33 cellular contexts compared by ENCODE assay signal in genomic region chr18:27144672-27145071, GRCh38. TPM values are rescaled to one million over a fixed set of nuclear protein-coding genes. Genes with fewer than 3 reads are reported as not detected.
"Had no signal": no experiment of that assay in that cellular context is flagged by ENCODE, and none has a peak within 500 bp of the region (broad histone marks: within the 10 kb centered on the region; RNA-seq: fewer than 3 reads in every experiment).

No MANE protein-coding gene starts in this region.

- H3K27ac ChIP-seq: colonic mucosa, gastrocnemius medialis, left lung, sigmoid colon, vagina, WERI-Rb-1 had no signal

- H3K9me3 ChIP-seq: colonic mucosa, gastrocnemius medialis, sigmoid colon, vagina had no signal

- H3K9me3 Mint-ChIP-seq: type B pancreatic cell had no signal

- H3K4me1 Mint-ChIP-seq: activated T-helper 17 cell treated with anti-CD3 and anti-CD28 coated beads, Interleukin-2, amount 50 U/mL, for 72 hours; immature natural killer cell; stimulated activated effector memory CD8-positive, alpha-beta T cell treated with anti-CD3 and anti-CD28 coated beads, Interleukin-12 subunit alpha, Interleukin-12 subunit beta, amount 100 ng/mL, for 72 hours had no signal

- H3K27me3 Mint-ChIP-seq: activated CD8-positive, alpha-beta T cell treated with anti-CD3 and anti-CD28 coated beads for 36 hours; activated naive CD8-positive, alpha-beta T cell; activated T-helper 17 cell treated with anti-CD3 and anti-CD28 coated beads, Interleukin-2, amount 50 U/mL, for 72 hours; natural killer cell treated with Interleukin-12 subunit alpha and Interleukin-12 subunit beta and Interleukin-15 and Interleukin-18, amount 100 ng/mL, for 72 hours; stimulated activated naive CD8-positive, alpha-beta T cell treated with anti-CD3 and anti-CD28 coated beads, Interleukin-15, Interleukin-2, amounts not matched to agents 100 ng/mL and 50 ng/mL, for 24 hours; type B pancreatic cell had no signal

- H3K27me3 ChIP-seq: colonic mucosa, gastrocnemius medialis, left lung, sigmoid colon, vagina had no signal

- H3K4me1 ChIP-seq: colonic mucosa, gastrocnemius medialis, left lung, vagina had no signal

- ATAC-seq: activated CD4-positive, CD25-positive, alpha-beta regulatory T cell treated with anti-CD3 and anti-CD28 coated beads, Interleukin-2, amount 50 U/mL, for 24 hours; activated CD8-positive, alpha-beta T cell treated with anti-CD3 and anti-CD28 coated beads for 36 hours; activated T-cell treated with anti-CD3 and anti-CD28 coated beads, Interleukin-2, amount 50 U/mL, for 4 hours; activated T-helper 17 cell treated with anti-CD3 and anti-CD28 coated beads, Interleukin-2, amount 50 U/mL, for 72 hours; gastrocnemius medialis; left lung; mucosa of descending colon; natural killer cell treated with Interleukin-12 subunit alpha and Interleukin-12 subunit beta and Interleukin-15 and Interleukin-18, amount 100 ng/mL, for 72 hours; stimulated activated effector memory CD8-positive, alpha-beta T cell treated with anti-CD3 and anti-CD28 coated beads, Interleukin-12 subunit alpha, Interleukin-12 subunit beta, amount 100 ng/mL, for 72 hours had no signal

- H3K27ac Mint-ChIP-seq: activated CD8-positive, alpha-beta T cell treated with anti-CD3 and anti-CD28 coated beads for 36 hours; activated naive CD8-positive, alpha-beta T cell; activated T-helper 17 cell treated with anti-CD3 and anti-CD28 coated beads, Interleukin-2, amount 50 U/mL, for 72 hours; immature natural killer cell; natural killer cell treated with Interleukin-12 subunit alpha and Interleukin-12 subunit beta and Interleukin-15 and Interleukin-18, amount 100 ng/mL, for 72 hours; stimulated activated effector memory CD8-positive, alpha-beta T cell treated with anti-CD3 and anti-CD28 coated beads, Interleukin-12 subunit alpha, Interleukin-12 subunit beta, amount 100 ng/mL, for 72 hours; stimulated activated naive CD8-positive, alpha-beta T cell treated with anti-CD3 and anti-CD28 coated beads, Interleukin-15, Interleukin-2, amounts not matched to agents 100 ng/mL and 50 ng/mL, for 24 hours; T-helper 1 cell treated with Interleukin-12 subunit alpha and Interleukin-12 subunit beta and Interleukin-4 antibody, amounts not matched to agents 30 μg/mL and 1 μg/mL, for 36 hours; type B pancreatic cell had no signal

- H3K36me3 Mint-ChIP-seq: stimulated activated effector memory CD8-positive, alpha-beta T cell treated with anti-CD3 and anti-CD28 coated beads, Interleukin-12 subunit alpha, Interleukin-12 subunit beta, amount 100 ng/mL, for 72 hours; type B pancreatic cell had no signal

- H3K4me3 ChIP-seq: colonic mucosa, gastrocnemius medialis, left lung, lung, mucosa of descending colon, sigmoid colon, vagina had no signal

- DNase-seq: activated CD4-positive, alpha-beta T cell treated with anti-CD3 and anti-CD28 coated beads for 48 hours; activated CD8-positive, alpha-beta T cell treated with anti-CD3 and anti-CD28 coated beads for 36 hours; activated gamma-delta T cell treated with Interleukin-2 at 50 U/mL for 16 hours; activated T-cell treated with anti-CD3 and anti-CD28 coated beads, Interleukin-2, amount 50 U/mL, for 4 hours; cerebellar nuclear complex; colonic mucosa; effector CD8-positive, alpha-beta T cell; erythroblast; gastrocnemius medialis; immature natural killer cell; left lung; mucosa of descending colon; posterior cingulate gyrus; sigmoid colon; small intestine; stimulated activated CD4-positive, alpha-beta T cell treated with anti-CD3 and anti-CD28 coated beads, Interleukin-4, amount 100 ng/mL, for 24 hours; SW 1271; T-helper 9 cell; WERI-Rb-1 had no signal

- H3K4me3 Mint-ChIP-seq: activated CD8-positive, alpha-beta T cell treated with anti-CD3 and anti-CD28 coated beads for 36 hours; activated naive CD8-positive, alpha-beta T cell; activated T-cell treated with anti-CD3 and anti-CD28 coated beads, Interleukin-2, amount 50 U/mL, for 4 hours; activated T-helper 17 cell treated with anti-CD3 and anti-CD28 coated beads, Interleukin-2, amount 50 U/mL, for 72 hours; immature natural killer cell; natural killer cell treated with Interleukin-12 subunit alpha and Interleukin-12 subunit beta and Interleukin-15 and Interleukin-18, amount 100 ng/mL, for 72 hours; stimulated activated effector memory CD8-positive, alpha-beta T cell treated with anti-CD3 and anti-CD28 coated beads, Interleukin-12 subunit alpha, Interleukin-12 subunit beta, amount 100 ng/mL, for 72 hours; stimulated activated naive CD8-positive, alpha-beta T cell treated with anti-CD3 and anti-CD28 coated beads, Interleukin-15, Interleukin-2, amounts not matched to agents 100 ng/mL and 50 ng/mL, for 24 hours; T-helper 1 cell treated with Interleukin-12 subunit alpha and Interleukin-12 subunit beta and Interleukin-4 antibody, amounts not matched to agents 30 μg/mL and 1 μg/mL, for 36 hours; type B pancreatic cell had no signal

- H3K36me3 ChIP-seq: colonic mucosa, gastrocnemius medialis, left lung, sigmoid colon, vagina, WERI-Rb-1 had no signal

RNA-seq across cellular contexts. Expression of gene CHST9, which starts 40.4 kb away (rescaled TPM):
- total RNA-seq: activated CD8-positive, alpha-beta T cell treated with anti-CD3 and anti-CD28 coated beads for 36 hours; activated T-cell treated with anti-CD3 and anti-CD28 coated beads, Interleukin-2, amount 50 U/mL, for 4 hours; activated T-helper 17 cell treated with anti-CD3 and anti-CD28 coated beads, Interleukin-2, amount 50 U/mL, for 72 hours; dermis microvascular lymphatic vessel endothelial cell; mesenteric fat pad; myocyte; natural killer cell treated with Interleukin-12 subunit alpha and Interleukin-12 subunit beta and Interleukin-15 and Interleukin-18, amount 100 ng/mL, for 72 hours; subcutaneous adipose tissue had no signal
- polyA plus RNA-seq: immature natural killer cell had no signal
